Comparison of ENCODE assay signal across 1 cellular context in genomic region chr1:150364231-150365003, GRCh38.
TF ChIP-seq lines count a peak whose summit lies in the region.

No MANE protein-coding gene starts in this region.

TF ChIP-seq in HepG2, 621 proteins besides CTCF, POLR2A, EP300 and RAD21 (continued from another document and continues in another):
- no peak for TF ChIP-seq ATF2 (CRISPR knock-in tag; IDR thresholded peaks at IDR 0.05)
- no peak for TF ChIP-seq ZNF562 (CRISPR knock-in tag; IDR thresholded peaks at IDR 0.05; ENCODE audit: borderline replicate concordance)
- no peak for TF ChIP-seq HDAC2 (CRISPR knock-in tag; IDR thresholded peaks at IDR 0.05)
- no peak for TF ChIP-seq ZNF207 (IDR thresholded peaks at IDR 0.05; ENCODE audit: borderline replicate concordance)
- no peak for TF ChIP-seq ZFP91 (CRISPR knock-in tag; IDR thresholded peaks at IDR 0.05; ENCODE audit: borderline replicate concordance)
- TF ChIP-seq ATAD3A (CRISPR knock-in tag; IDR thresholded peaks at IDR 0.05) = no peak
- TF ChIP-seq RELA (CRISPR knock-in tag; IDR thresholded peaks at IDR 0.05) = no peak
- TF ChIP-seq ZMAT3 (CRISPR knock-in tag; conservative IDR thresholded peaks at IDR 0.05) = no peak; the same call in 1 of the 2 replicates
- no peak for TF ChIP-seq MXI1 (IDR thresholded peaks at IDR 0.05; ENCODE audit: borderline replicate concordance, low read depth, low read length)
- TF ChIP-seq, protein P1, sequence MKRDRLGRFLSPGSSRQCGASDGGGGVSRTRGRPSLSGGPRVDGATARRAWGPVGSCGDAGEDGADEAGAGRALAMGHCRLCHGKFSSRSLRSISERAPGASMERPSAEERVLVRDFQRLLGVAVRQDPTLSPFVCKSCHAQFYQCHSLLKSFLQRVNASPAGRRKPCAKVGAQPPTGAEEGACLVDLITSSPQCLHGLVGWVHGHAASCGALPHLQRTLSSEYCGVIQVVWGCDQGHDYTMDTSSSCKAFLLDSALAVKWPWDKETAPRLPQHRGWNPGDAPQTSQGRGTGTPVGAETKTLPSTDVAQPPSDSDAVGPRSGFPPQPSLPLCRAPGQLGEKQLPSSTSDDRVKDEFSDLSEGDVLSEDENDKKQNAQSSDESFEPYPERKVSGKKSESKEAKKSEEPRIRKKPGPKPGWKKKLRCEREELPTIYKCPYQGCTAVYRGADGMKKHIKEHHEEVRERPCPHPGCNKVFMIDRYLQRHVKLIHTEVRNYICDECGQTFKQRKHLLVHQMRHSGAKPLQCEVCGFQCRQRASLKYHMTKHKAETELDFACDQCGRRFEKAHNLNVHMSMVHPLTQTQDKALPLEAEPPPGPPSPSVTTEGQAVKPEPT (CRISPR knock-in tag; IDR thresholded peaks at IDR 0.05; ENCODE audit: low read depth) = no peak
- TF ChIP-seq ZNF263 (CRISPR knock-in tag; IDR thresholded peaks at IDR 0.05) = no peak
- TF ChIP-seq, protein P2, sequence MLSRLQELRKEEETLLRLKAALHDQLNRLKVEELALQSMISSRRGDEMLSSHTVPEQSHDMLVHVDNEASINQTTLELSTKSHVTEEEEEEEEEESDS (CRISPR knock-in tag; IDR thresholded peaks at IDR 0.05; ENCODE audit: borderline replicate concordance) = no peak
- TF ChIP-seq, protein P3, sequence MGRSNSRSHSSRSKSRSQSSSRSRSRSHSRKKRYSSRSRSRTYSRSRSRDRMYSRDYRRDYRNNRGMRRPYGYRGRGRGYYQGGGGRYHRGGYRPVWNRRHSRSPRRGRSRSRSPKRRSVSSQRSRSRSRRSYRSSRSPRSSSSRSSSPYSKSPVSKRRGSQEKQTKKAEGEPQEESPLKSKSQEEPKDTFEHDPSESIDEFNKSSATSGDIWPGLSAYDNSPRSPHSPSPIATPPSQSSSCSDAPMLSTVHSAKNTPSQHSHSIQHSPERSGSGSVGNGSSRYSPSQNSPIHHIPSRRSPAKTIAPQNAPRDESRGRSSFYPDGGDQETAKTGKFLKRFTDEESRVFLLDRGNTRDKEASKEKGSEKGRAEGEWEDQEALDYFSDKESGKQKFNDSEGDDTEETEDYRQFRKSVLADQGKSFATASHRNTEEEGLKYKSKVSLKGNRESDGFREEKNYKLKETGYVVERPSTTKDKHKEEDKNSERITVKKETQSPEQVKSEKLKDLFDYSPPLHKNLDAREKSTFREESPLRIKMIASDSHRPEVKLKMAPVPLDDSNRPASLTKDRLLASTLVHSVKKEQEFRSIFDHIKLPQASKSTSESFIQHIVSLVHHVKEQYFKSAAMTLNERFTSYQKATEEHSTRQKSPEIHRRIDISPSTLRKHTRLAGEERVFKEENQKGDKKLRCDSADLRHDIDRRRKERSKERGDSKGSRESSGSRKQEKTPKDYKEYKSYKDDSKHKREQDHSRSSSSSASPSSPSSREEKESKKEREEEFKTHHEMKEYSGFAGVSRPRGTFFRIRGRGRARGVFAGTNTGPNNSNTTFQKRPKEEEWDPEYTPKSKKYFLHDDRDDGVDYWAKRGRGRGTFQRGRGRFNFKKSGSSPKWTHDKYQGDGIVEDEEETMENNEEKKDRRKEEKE (IDR thresholded peaks at IDR 0.05) = no peak
- no peak for TF ChIP-seq ZNF629 (CRISPR knock-in tag; conservative IDR thresholded peaks at IDR 0.05)
- no peak for TF ChIP-seq SIX4 (CRISPR knock-in tag; IDR thresholded peaks at IDR 0.05)
- TF ChIP-seq ZNF446 (CRISPR knock-in tag; IDR thresholded peaks at IDR 0.05) = no peak
- TF ChIP-seq HOXD1 (CRISPR knock-in tag; IDR thresholded peaks at IDR 0.05) = peak; percentile 64; the same call in 1 of the 2 replicates
- no peak for TF ChIP-seq ZFYVE20 (CRISPR knock-in tag; IDR thresholded peaks at IDR 0.05; ENCODE audit: borderline replicate concordance, low read depth)
- TF ChIP-seq ZNF710 (CRISPR knock-in tag; IDR thresholded peaks at IDR 0.05; ENCODE audit: borderline replicate concordance) = no peak
- TF ChIP-seq TFDP1 (CRISPR knock-in tag; IDR thresholded peaks at IDR 0.05; ENCODE audit: borderline replicate concordance) = 0 out of 2 replicates have a peak, but pooled peaks have one; percentile 14
- no peak for TF ChIP-seq SOX5 (CRISPR knock-in tag; IDR thresholded peaks at IDR 0.05; ENCODE audit: borderline replicate concordance)
- TF ChIP-seq JUN (CRISPR knock-in tag; IDR thresholded peaks at IDR 0.05) = no peak
- 0 out of 2 replicates have a peak, but pooled peaks have one; percentile 35 for TF ChIP-seq ZNF256 (CRISPR knock-in tag; conservative IDR thresholded peaks at IDR 0.05)
- no peak for TF ChIP-seq ZZZ3 (CRISPR knock-in tag; IDR thresholded peaks at IDR 0.05; ENCODE audit: borderline replicate concordance)
- no peak for TF ChIP-seq KLF11 (CRISPR knock-in tag; IDR thresholded peaks at IDR 0.05)
- TF ChIP-seq ZC3H13 (CRISPR knock-in tag; IDR thresholded peaks at IDR 0.05) = no peak
- TF ChIP-seq CEBPB (IDR thresholded peaks at IDR 0.05; ENCODE audit: borderline replicate concordance, low read depth, low read length) = peak; percentile 33; the same call in 1 of the 2 replicates
- 0 out of 2 replicates have a peak, but pooled peaks have one; percentile 32 for TF ChIP-seq ZNF543 (CRISPR knock-in tag; IDR thresholded peaks at IDR 0.05)
- TF ChIP-seq RBFOX2 (IDR thresholded peaks at IDR 0.05; ENCODE audit: low read depth, low read length) = peak; percentile 77
- TF ChIP-seq BCL6 (CRISPR knock-in tag; IDR thresholded peaks at IDR 0.05) = no peak
- no peak for TF ChIP-seq ZNF547 (CRISPR knock-in tag; IDR thresholded peaks at IDR 0.05)
- no peak; the same call in 1 of the 2 replicates for TF ChIP-seq ZNF670 (CRISPR knock-in tag; IDR thresholded peaks at IDR 0.05; ENCODE audit: borderline replicate concordance)
- no peak for TF ChIP-seq BORCS8-MEF2B (CRISPR knock-in tag; IDR thresholded peaks at IDR 0.05)
- no peak for TF ChIP-seq YEATS2 (CRISPR knock-in tag; IDR thresholded peaks at IDR 0.05; ENCODE audit: borderline replicate concordance)
- no peak for TF ChIP-seq RAD51 (IDR thresholded peaks at IDR 0.05; ENCODE audit: borderline replicate concordance)
- TF ChIP-seq, protein P4, sequence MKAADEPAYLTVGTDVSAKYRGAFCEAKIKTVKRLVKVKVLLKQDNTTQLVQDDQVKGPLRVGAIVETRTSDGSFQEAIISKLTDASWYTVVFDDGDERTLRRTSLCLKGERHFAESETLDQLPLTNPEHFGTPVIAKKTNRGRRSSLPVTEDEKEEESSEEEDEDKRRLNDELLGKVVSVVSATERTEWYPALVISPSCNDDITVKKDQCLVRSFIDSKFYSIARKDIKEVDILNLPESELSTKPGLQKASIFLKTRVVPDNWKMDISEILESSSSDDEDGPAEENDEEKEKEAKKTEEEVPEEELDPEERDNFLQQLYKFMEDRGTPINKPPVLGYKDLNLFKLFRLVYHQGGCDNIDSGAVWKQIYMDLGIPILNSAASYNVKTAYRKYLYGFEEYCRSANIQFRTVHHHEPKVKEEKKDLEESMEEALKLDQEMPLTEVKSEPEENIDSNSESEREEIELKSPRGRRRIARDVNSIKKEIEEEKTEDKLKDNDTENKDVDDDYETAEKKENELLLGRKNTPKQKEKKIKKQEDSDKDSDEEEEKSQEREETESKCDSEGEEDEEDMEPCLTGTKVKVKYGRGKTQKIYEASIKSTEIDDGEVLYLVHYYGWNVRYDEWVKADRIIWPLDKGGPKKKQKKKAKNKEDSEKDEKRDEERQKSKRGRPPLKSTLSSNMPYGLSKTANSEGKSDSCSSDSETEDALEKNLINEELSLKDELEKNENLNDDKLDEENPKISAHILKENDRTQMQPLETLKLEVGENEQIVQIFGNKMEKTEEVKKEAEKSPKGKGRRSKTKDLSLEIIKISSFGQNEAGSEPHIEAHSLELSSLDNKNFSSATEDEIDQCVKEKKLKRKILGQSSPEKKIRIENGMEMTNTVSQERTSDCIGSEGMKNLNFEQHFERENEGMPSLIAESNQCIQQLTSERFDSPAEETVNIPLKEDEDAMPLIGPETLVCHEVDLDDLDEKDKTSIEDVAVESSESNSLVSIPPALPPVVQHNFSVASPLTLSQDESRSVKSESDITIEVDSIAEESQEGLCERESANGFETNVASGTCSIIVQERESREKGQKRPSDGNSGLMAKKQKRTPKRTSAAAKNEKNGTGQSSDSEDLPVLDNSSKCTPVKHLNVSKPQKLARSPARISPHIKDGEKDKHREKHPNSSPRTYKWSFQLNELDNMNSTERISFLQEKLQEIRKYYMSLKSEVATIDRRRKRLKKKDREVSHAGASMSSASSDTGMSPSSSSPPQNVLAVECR (CRISPR knock-in tag; IDR thresholded peaks at IDR 0.05; ENCODE audit: borderline replicate concordance) = 0 out of 2 replicates have a peak, but pooled peaks have one; percentile 22
- no peak for TF ChIP-seq GATAD2A (CRISPR knock-in tag; IDR thresholded peaks at IDR 0.05)
- TF ChIP-seq HMG20B (CRISPR knock-in tag; conservative IDR thresholded peaks at IDR 0.05) = no peak
- no peak for TF ChIP-seq TBP (CRISPR knock-in tag; IDR thresholded peaks at IDR 0.05)
- TF ChIP-seq IKZF1 (IDR thresholded peaks at IDR 0.05) = no peak
- TF ChIP-seq NR3C1 (CRISPR knock-in tag; IDR thresholded peaks at IDR 0.05) = no peak
- 0 out of 2 replicates have a peak, but pooled peaks have one; percentile 15 for TF ChIP-seq EED (CRISPR knock-in tag; IDR thresholded peaks at IDR 0.05)
- TF ChIP-seq TCF7 (IDR thresholded peaks at IDR 0.05; ENCODE audit: low read depth) = no peak
- TF ChIP-seq, protein P5, sequence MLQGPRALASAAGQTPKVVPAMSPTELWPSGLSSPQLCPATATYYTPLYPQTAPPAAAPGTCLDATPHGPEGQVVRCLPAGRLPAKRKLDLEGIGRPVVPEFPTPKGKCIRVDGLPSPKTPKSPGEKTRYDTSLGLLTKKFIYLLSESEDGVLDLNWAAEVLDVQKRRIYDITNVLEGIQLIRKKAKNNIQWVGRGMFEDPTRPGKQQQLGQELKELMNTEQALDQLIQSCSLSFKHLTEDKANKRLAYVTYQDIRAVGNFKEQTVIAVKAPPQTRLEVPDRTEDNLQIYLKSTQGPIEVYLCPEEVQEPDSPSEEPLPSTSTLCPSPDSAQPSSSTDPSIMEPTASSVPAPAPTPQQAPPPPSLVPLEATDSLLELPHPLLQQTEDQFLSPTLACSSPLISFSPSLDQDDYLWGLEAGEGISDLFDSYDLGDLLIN (CRISPR knock-in tag; IDR thresholded peaks at IDR 0.05; ENCODE audit: borderline replicate concordance) = no peak
- TF ChIP-seq FOXK2 (IDR thresholded peaks at IDR 0.05) = no peak
